ENCODE assay signal across 30 cellular contexts in the genomic region with DNA sequence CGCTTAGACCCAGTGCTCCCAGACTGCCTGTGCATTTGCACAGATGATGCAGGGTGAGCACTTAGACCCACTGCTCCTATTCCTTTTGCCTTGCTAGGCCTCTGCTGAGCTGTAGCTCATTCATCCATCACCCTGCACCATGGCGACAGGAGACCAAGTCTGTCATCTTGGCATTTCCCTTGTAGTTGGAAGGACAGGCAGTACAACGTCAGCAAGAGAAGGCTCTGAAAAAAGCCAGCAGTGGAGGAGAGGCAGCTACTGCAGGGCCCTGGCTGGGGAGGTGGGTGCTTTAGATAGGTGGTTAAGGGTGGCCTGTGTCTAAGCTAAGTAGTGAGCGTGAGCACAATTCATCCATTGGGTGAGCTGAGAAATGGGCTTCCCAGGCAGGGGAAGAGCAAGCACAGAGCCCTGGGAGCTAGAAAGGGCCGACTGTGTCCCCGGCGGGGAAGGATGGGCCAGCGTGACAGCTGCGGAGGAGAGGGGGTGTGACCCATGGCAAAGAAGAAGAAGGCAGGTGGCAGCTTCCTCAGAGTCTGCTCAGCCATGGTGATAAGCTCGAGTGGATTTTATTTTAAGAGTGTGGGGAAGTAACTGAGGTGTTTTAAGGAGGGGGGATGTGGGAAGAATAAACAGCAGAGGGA.
DNase-seq lines count a peak whose midpoint lies in the region; ATAC-seq, FAIRE-seq and TF ChIP-seq lines count a peak whose summit lies in the region.
"Had no signal": no experiment of that assay in that cellular context is flagged by ENCODE, and none has a peak within 500 bp of the region (broad histone marks: within the 10 kb centered on the region; RNA-seq: fewer than 3 reads in every experiment).

No MANE protein-coding gene starts in this region.

- no peak overlapping the region for H2BK12ac ChIP-seq in neuronal stem cell (ENCODE audit: low read length)

- no peak overlapping the region for H3K4ac ChIP-seq in neuronal stem cell (ENCODE audit: low read length)

- no peak overlapping the region for H4K8ac ChIP-seq in neuronal stem cell (ENCODE audit: low read depth, low read length)

- H3K4me3 ChIP-seq in K562, result no peak overlapping the region
- H3K4me3 ChIP-seq in neuronal stem cell (ENCODE audit: low read length in 2 of 2), result no peak overlapping the region
- H3K4me3 ChIP-seq: adrenal gland, pancreas, PC-9, smooth muscle cell, stomach had no signal

- TF ChIP-seq RAD21 in K562 (CRISPR knock-in tag; conservative IDR thresholded peaks at IDR 0.05 in 1 of 2, IDR thresholded peaks at IDR 0.05 in 1 of 2), result no peak

- H3K27ac ChIP-seq in K562 (ENCODE audit: extremely low read depth, low read depth, low read length) (no peak overlapping the region), neuronal stem cell (replicated peaks; ENCODE audit: low read length) (no peak overlapping the region)
- H3K27ac ChIP-seq: 22Rv1, adrenal gland, pancreas, PC-9, stomach had no signal

- H3K79me1 ChIP-seq in neuronal stem cell (ENCODE audit: low read depth, low read length), result no peaks in the 10 kb centered on the region

- peak overlapping the region; percentile 41 for H3K18ac ChIP-seq in neuronal stem cell (ENCODE audit: low read length)

- no peaks in the 10 kb centered on the region for H4K20me1 ChIP-seq in K562 (replicated peaks; ENCODE audit: control insufficient read depth, insufficient read depth, low read length)

- DNase-seq in DMS79 treated with DMSO at 0.1 percent for 48 hours (lab: John Stamatoyannopoulos, UW), result peak; percentile 27
- no peak for DNase-seq in DMS79 (lab: John Stamatoyannopoulos, UW)
- DNase-seq in NAMALWA (ENCODE audit: low spot score), result peak; percentile 19
- no peak for DNase-seq in K562 (ENCODE audit: extremely low read depth in 1 of 4, low spot score in 3 of 4)
- DNase-seq in neuronal stem cell (ENCODE audit: low spot score), result no peak
- no peak for DNase-seq in COLO668 (lab: John Stamatoyannopoulos, UW; ENCODE audit: unreplicated experiment)
- DNase-seq: activated CD4-positive, alpha-beta T cell treated with anti-CD3 and anti-CD28 coated beads for 48 hours; activated naive CD4-positive, alpha-beta T cell treated with anti-CD3 and anti-CD28 coated beads, Interleukin-2, amount 10 ng/mL, durations not matched to agents 7 days and 5 days; adrenal gland; CD4-positive, alpha-beta T cell; endodermal cell; head of caudate nucleus; kidney; left ventricle myocardium superior; midbrain; naive thymus-derived CD8-positive, alpha-beta T cell; NCI-H526; pancreas; PC-9; retina; stimulated activated CD4-positive, alpha-beta T cell treated with anti-CD3 and anti-CD28 coated beads, Interleukin-1b, Interleukin-23, amount 100 ng/mL, for 48 hours; stomach had no signal

- H3K4me1 ChIP-seq in K562 (replicated peaks in 1 of 2; ENCODE audit: control insufficient read depth in 2 of 2, insufficient read depth in 2 of 2, low read length in 2 of 2) (peaks cover under 1 to 8% of the 10 kb centered on the region in 2 experiments), neuronal stem cell (ENCODE audit: control insufficient read depth in 2 of 2, insufficient read depth in 1 of 2, low read depth in 1 of 2, low read length in 2 of 2) (peaks cover under 1 to 4% of the 10 kb centered on the region in 2 donors)
- H3K4me1 ChIP-seq: adrenal gland, pancreas, stomach had no signal

- H2BK5ac ChIP-seq in neuronal stem cell (ENCODE audit: low read length), result peak overlapping the region; percentile 14

- no peak for FAIRE-seq in K562 (lab: Jason Lieb, UNC)
- FAIRE-seq: H54, kidney, pancreas, urothelium cell line had no signal

- BruUV-seq in K562 (replicated peaks; lab: Mats Ljungman, UMichigan), result no TSS peak

- H3K36me3 ChIP-seq in K562 (ENCODE audit: control insufficient read depth, insufficient read depth, low read length) (no peaks in the 10 kb centered on the region), neuronal stem cell (replicated peaks in 1 of 2; ENCODE audit: control insufficient read depth in 2 of 2, insufficient read depth in 2 of 2, low read length in 2 of 2) (no peaks in the 10 kb centered on the region)
- H3K36me3 ChIP-seq: adrenal gland, pancreas, stomach had no signal

- no peak overlapping the region for H3K9ac ChIP-seq in K562 (ENCODE audit: insufficient read depth in 1 of 2, low read depth in 2 of 2, low read length in 2 of 2)
- H3K9ac ChIP-seq in neuronal stem cell (ENCODE audit: low read depth, low read length, poor library complexity), result no peak overlapping the region

- in situ Hi-C loops in K562 (cut with MboI), result no loop called here

- no peak overlapping the region for H3K14ac ChIP-seq in neuronal stem cell (ENCODE audit: low read length)

- H4K91ac ChIP-seq in neuronal stem cell (ENCODE audit: low read depth, low read length, poor library complexity), result no peak overlapping the region

- ATAC-seq in K562 (no peak), HG02981 (IDR thresholded peaks at IDR 0.05; ENCODE audit: unreplicated experiment) (no peak), HG03469 (IDR thresholded peaks at IDR 0.05; ENCODE audit: unreplicated experiment) (no peak)
- ATAC-seq: activated T-helper 17 cell treated with anti-CD3 and anti-CD28 coated beads, Interleukin-2, amount 50 U/mL, for 72 hours; esophagus mucosa; left ventricle myocardium superior; naive thymus-derived CD8-positive, alpha-beta T cell; pancreas had no signal

- H3K9me3 ChIP-seq in K562 (replicated peaks; ENCODE audit: control insufficient read depth, insufficient read depth, low read depth, low read length) (peaks cover 17% of the 10 kb centered on the region), neuronal stem cell (replicated peaks in 1 of 2; ENCODE audit: control insufficient read depth in 2 of 2, insufficient read depth in 1 of 2, low read depth in 1 of 2, low read length in 2 of 2) (peaks cover 19 to 34% of the 10 kb centered on the region in 2 donors)
- H3K9me3 ChIP-seq: adrenal gland, pancreas had no signal

- intact Hi-C loops in K562 (cut with micrococcal nuclease), result no loop called here

- H2AK5ac ChIP-seq in neuronal stem cell (ENCODE audit: low read depth, low read length), result no peak overlapping the region

- no peak overlapping the region for H3K23ac ChIP-seq in neuronal stem cell (ENCODE audit: low read depth, low read length, poor library complexity)

- H3K9me1 ChIP-seq in K562 (ENCODE audit: control insufficient read depth, insufficient read depth, low read length), result no peaks in the 10 kb centered on the region

- H2AFZ ChIP-seq in K562 (ENCODE audit: low read depth, low read length), result 0 out of 2 replicates have a peak overlapping the region, but pooled peaks have one; percentile 16
- H2AFZ ChIP-seq in neuronal stem cell (ENCODE audit: low read length), result peak overlapping the region; percentile 63
- H2AFZ ChIP-seq: PC-9 had no signal

- no peak overlapping the region for H2BK15ac ChIP-seq in neuronal stem cell (ENCODE audit: low read length)

- POLR2A ChIA-PET in K562 (lab: Yijun Ruan, JAX), result no interaction called here

- TF ChIP-seq CTCF in K562 (IDR thresholded peaks at IDR 0.05 in 2 of 3, conservative IDR thresholded peaks at IDR 0.05 in 1 of 3; ENCODE audit: insufficient read depth in 2 of 3, low read depth in 1 of 3, low read length in 3 of 3), result no peak

- WGBS in K562 (ENCODE audit: insufficient coverage, low coverage, missing lambda C conversion rate), result 57% methylated on average over 10 of the region's 10 CpGs
- WGBS in neuronal stem cell (ENCODE audit: extremely low coverage in 2 of 2, insufficient read length in 2 of 2, insufficient replicate concordance in 1 of 2), 2 donors, result no CpG with 5 or more reads among the region's 10 CpGs

- no peak overlapping the region for H2BK120ac ChIP-seq in neuronal stem cell (ENCODE audit: low read depth, low read length)

- no peak for TF ChIP-seq POLR2A in K562 (conservative IDR thresholded peaks at IDR 0.05)

- H3K4me2 ChIP-seq in K562 (ENCODE audit: insufficient read depth, low read length) (no peak overlapping the region), neuronal stem cell (ENCODE audit: insufficient read depth, low read length, poor library complexity, severe bottlenecking) (no peak overlapping the region)
- H3K4me2 ChIP-seq: PC-9, smooth muscle cell had no signal

- CTCF ChIA-PET in K562 (lab: Yijun Ruan, JAX; ENCODE audit: low intra/inter-chr PET ratio), result no interaction called here

- H3K79me2 ChIP-seq in K562 (ENCODE audit: control insufficient read depth, insufficient read depth, low read length), result no peaks in the 10 kb centered on the region

- TF ChIP-seq EP300 in K562 (IDR thresholded peaks at IDR 0.05; ENCODE audit: low read length), result no peak

- H3K27me3 ChIP-seq in K562 (ENCODE audit: control insufficient read depth in 2 of 2, insufficient read depth in 2 of 2, low read length in 2 of 2), result peaks cover 0 to 4% of the 10 kb centered on the region in 2 experiments; a peak in 1 of 5 replicates
- no peaks in the 10 kb centered on the region for H3K27me3 ChIP-seq in neuronal stem cell (ENCODE audit: control insufficient read depth in 3 of 3, insufficient read depth in 3 of 3, low read depth in 1 of 3, low read length in 3 of 3)
- H3K27me3 ChIP-seq: adrenal gland, pancreas had no signal

TF ChIP-seq in K562, 482 proteins besides CTCF, POLR2A, EP300 and RAD21 (continues in another document):
- TF ChIP-seq NCOA2 (IDR thresholded peaks at IDR 0.05; ENCODE audit: partially characterized antibody in 2 of 2) (no peak), ZBED1 (IDR thresholded peaks at IDR 0.05) (no peak), JUND (IDR thresholded peaks at IDR 0.05; ENCODE audit: borderline replicate concordance, low read depth, low read length) (no peak), JUND (tag; IDR thresholded peaks at IDR 0.05; ENCODE audit: borderline replicate concordance, low read depth, low read length) (no peak), FUS (optimal IDR thresholded peaks at IDR 0.05; ENCODE audit: low read depth, low read length) (no peak), SNIP1 (IDR thresholded peaks at IDR 0.05; ENCODE audit: low read depth) (no peak), NR4A1 (CRISPR knock-in tag; IDR thresholded peaks at IDR 0.05) (no peak), NR4A1 (tag; IDR thresholded peaks at IDR 0.05) (no peak), DIDO1 (tag; IDR thresholded peaks at IDR 0.05; ENCODE audit: low read depth) (no peak)

Comparison
In these comparisons a context has a peak if more than half of its experiments do, and no peak if none do; other contexts are left out.
1. DNase-seq: peak in DMS79 treated with DMSO at 0.1 percent for 48 hours (single experiment) and NAMALWA (single experiment); none in DMS79 (single experiment), K562 (0 of 4), neuronal stem cell (single experiment) and COLO668 (single experiment).